In the genomic region with DNA sequence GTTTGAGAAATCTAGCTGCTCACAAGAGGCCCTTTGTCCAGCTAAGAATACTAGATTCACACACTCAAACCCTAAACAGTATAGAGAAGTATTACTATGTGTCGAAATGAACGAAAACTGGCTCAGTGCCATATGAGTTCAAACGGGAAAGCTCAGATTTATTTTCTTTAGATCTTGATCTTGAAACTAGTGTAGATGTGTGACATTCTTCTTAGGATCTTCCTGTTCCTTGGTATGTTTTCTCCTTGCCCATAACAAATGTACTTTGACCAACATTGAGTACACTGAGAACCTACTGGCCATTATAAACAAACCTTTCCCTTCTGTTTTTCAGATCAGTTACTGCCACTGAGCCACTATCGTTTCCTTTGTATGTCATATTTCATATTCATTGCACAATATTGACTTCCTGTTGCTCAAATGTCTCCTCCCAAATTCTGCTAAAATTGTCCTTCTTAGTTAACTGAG, we compare ENCODE assay signal across 1 cellular context.
TF ChIP-seq lines count a peak whose summit lies in the region.

No MANE protein-coding gene starts in this region.

TF ChIP-seq in endothelial cell of umbilical vein, 7 proteins besides CTCF, POLR2A, EP300 and RAD21 (continued from another document):
- TF ChIP-seq MYC (IDR thresholded peaks at IDR 0.05; ENCODE audit: low read depth, low read length): no peak
